ENCODE assay signal across 17 cellular contexts in genomic region chr9:79700607-79701330, GRCh38.
"Had no signal": no experiment of that assay in that cellular context is flagged by ENCODE, and none has a peak within 500 bp of the region (broad histone marks: within the 10 kb centered on the region; RNA-seq: fewer than 3 reads in every experiment).

No MANE protein-coding gene starts in this region.

- H3K4me3 Mint-ChIP-seq: activated CD8-positive, alpha-beta memory T cell treated with anti-CD3 and anti-CD28 coated beads, Interleukin-2, amount 10 ng/mL, durations not matched to agents 7 days and 5 days; activated naive CD4-positive, alpha-beta T cell treated with anti-CD3 and anti-CD28 coated beads, Interleukin-2, amount 10 ng/mL, durations not matched to agents 7 days and 5 days; natural killer cell treated with Interleukin-12 subunit alpha and Interleukin-12 subunit beta and Interleukin-15 and Interleukin-18, amount 100 ng/mL, for 72 hours had no signal

- H3K27ac Mint-ChIP-seq: activated CD8-positive, alpha-beta memory T cell treated with anti-CD3 and anti-CD28 coated beads, Interleukin-2, amount 10 ng/mL, durations not matched to agents 7 days and 5 days; activated naive CD4-positive, alpha-beta T cell treated with anti-CD3 and anti-CD28 coated beads, Interleukin-2, amount 10 ng/mL, durations not matched to agents 7 days and 5 days; activated T-helper 2 cell treated with anti-CD3 and anti-CD28 coated beads, Interferon-gamma antibody, Interleukin-2, Interleukin-4, amounts not matched to agents 10 μg/mL and 5 μg/mL and 100 μg/mL, durations not matched to agents 14 hours and 24 hours and 36 hours had no signal

- H3K27ac ChIP-seq: hepatocyte, tibial nerve, uterus, WERI-Rb-1 had no signal

- DNase-seq: activated CD4-positive, alpha-beta T cell treated with anti-CD3 and anti-CD28 coated beads, Interleukin-2, amount 50 U/mL, for 48 hours; activated CD8-positive, alpha-beta memory T cell treated with anti-CD3 and anti-CD28 coated beads, Interleukin-2, amount 10 ng/mL, durations not matched to agents 7 days and 5 days; activated naive CD4-positive, alpha-beta T cell treated with anti-CD3 and anti-CD28 coated beads, Interleukin-2, amount 10 ng/mL, durations not matched to agents 7 days and 5 days; activated T-cell treated with anti-CD3 and anti-CD28 coated beads, Interleukin-2, amount 50 U/mL, for 1 hour; left ventricle myocardium superior; posterior cingulate gyrus; stimulated activated CD4-positive, alpha-beta T cell treated with anti-CD3 and anti-CD28 coated beads, Interleukin-4, amount 100 ng/mL, for 4 hours; stimulated activated CD8-positive, alpha-beta memory T cell treated with anti-CD3 and anti-CD28 coated beads, Interleukin-4, amount 100 ng/mL, for 48 hours; stimulated activated naive CD4-positive, alpha-beta T cell treated with Interleukin-2 at 50 U/mL for 16 hours; uterus; WERI-Rb-1 had no signal

- ATAC-seq: activated CD8-positive, alpha-beta memory T cell treated with anti-CD3 and anti-CD28 coated beads, Interleukin-2, amount 10 ng/mL, durations not matched to agents 7 days and 5 days; esophagus mucosa; natural killer cell treated with Interleukin-12 subunit alpha and Interleukin-12 subunit beta and Interleukin-15 and Interleukin-18, amount 100 ng/mL, for 72 hours had no signal

- H3K36me3 ChIP-seq: uterus, WERI-Rb-1 had no signal

- H3K4me1 ChIP-seq: uterus had no signal

- H3K27me3 ChIP-seq: hepatocyte, tibial nerve, uterus had no signal

- H3K4me3 ChIP-seq: hepatocyte, smooth muscle cell, tibial nerve, uterus had no signal

- H3K9me3 ChIP-seq: tibial nerve, uterus had no signal

- H3K27me3 Mint-ChIP-seq: activated naive CD4-positive, alpha-beta T cell treated with anti-CD3 and anti-CD28 coated beads, Interleukin-2, amount 10 ng/mL, durations not matched to agents 7 days and 5 days; natural killer cell treated with Interleukin-12 subunit alpha and Interleukin-12 subunit beta and Interleukin-15 and Interleukin-18, amount 100 ng/mL, for 72 hours had no signal

- H3K9me3 Mint-ChIP-seq: activated naive CD4-positive, alpha-beta T cell treated with anti-CD3 and anti-CD28 coated beads, Interleukin-2, amount 10 ng/mL, durations not matched to agents 7 days and 5 days; activated T-helper 2 cell treated with anti-CD3 and anti-CD28 coated beads, Interferon-gamma antibody, Interleukin-2, Interleukin-4, amounts not matched to agents 10 μg/mL and 5 μg/mL and 100 μg/mL, durations not matched to agents 14 hours and 24 hours and 36 hours; natural killer cell treated with Interleukin-12 subunit alpha and Interleukin-12 subunit beta and Interleukin-15 and Interleukin-18, amount 100 ng/mL, for 72 hours had no signal
